ENCODE assay signal across 15 cellular contexts in the genomic region with DNA sequence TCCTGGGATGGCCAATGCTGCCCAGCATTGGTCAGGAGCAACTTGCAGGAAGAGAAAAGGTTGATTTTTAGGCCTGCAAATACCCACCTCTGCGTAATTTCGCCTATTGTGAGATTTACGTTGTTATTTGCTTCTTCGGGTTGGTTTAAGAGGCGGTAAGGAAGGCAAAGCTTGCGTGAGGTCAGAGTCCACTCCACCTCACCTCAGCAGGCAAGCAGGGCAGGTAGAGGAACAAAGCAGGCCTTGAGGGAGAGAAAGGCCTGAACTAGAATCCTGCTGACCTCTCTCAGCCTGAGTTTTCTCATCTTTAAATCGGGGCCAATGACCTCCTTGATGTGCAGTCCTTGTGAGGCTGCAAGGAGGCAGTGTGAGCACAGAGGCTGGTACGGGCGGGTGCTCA.
"Had no signal": no experiment of that assay in that cellular context is flagged by ENCODE, and none has a peak within 500 bp of the region (broad histone marks: within the 10 kb centered on the region; RNA-seq: fewer than 3 reads in every experiment).

No MANE protein-coding gene starts in this region.

- H3K27ac Mint-ChIP-seq: activated CD4-positive, alpha-beta memory T cell treated with anti-CD3 and anti-CD28 coated beads for 36 hours; stimulated activated naive CD8-positive, alpha-beta T cell treated with anti-CD3 and anti-CD28 coated beads, Interleukin-15, amount 100 ng/mL, for 72 hours had no signal

- H3K27me3 Mint-ChIP-seq: activated CD4-positive, alpha-beta memory T cell treated with anti-CD3 and anti-CD28 coated beads for 36 hours; activated CD4-positive, alpha-beta T cell treated with anti-CD3 and anti-CD28 coated beads for 36 hours had no signal

- H3K27ac ChIP-seq: body of pancreas, dorsolateral prefrontal cortex, epithelial cell of prostate, lower lobe of right lung, prostate gland, right atrium auricular region, suprapubic skin, upper lobe of left lung, WERI-Rb-1 had no signal

- H3K9me3 ChIP-seq: body of pancreas, lower lobe of right lung, prostate gland, right atrium auricular region, suprapubic skin, upper lobe of left lung had no signal

- H3K4me3 ChIP-seq: body of pancreas, dorsolateral prefrontal cortex, lower lobe of right lung, prostate gland, right atrium auricular region, suprapubic skin, upper lobe of left lung had no signal

- H3K36me3 Mint-ChIP-seq: activated CD4-positive, alpha-beta memory T cell treated with anti-CD3 and anti-CD28 coated beads for 36 hours had no signal

- DNase-seq: activated CD4-positive, alpha-beta memory T cell treated with anti-CD3 and anti-CD28 coated beads for 36 hours; activated T-cell treated with anti-CD3 and anti-CD28 coated beads for 4 hours; dorsolateral prefrontal cortex; foreskin fibroblast; stimulated activated naive CD8-positive, alpha-beta T cell treated with anti-CD3 and anti-CD28 coated beads, Interleukin-15, amount 100 ng/mL, for 72 hours; WERI-Rb-1 had no signal

- ATAC-seq: body of pancreas; stimulated activated naive CD8-positive, alpha-beta T cell treated with anti-CD3 and anti-CD28 coated beads, Interleukin-15, amount 100 ng/mL, for 72 hours had no signal

- H3K27me3 ChIP-seq: body of pancreas, right atrium auricular region, suprapubic skin, upper lobe of left lung had no signal

- H3K4me1 ChIP-seq: body of pancreas, lower lobe of right lung, prostate gland, right atrium auricular region, suprapubic skin had no signal

- H3K9me3 Mint-ChIP-seq: activated CD4-positive, alpha-beta memory T cell treated with anti-CD3 and anti-CD28 coated beads for 36 hours; nephron; stimulated activated naive CD8-positive, alpha-beta T cell treated with anti-CD3 and anti-CD28 coated beads, Interleukin-15, amount 100 ng/mL, for 72 hours had no signal

- H3K4me3 Mint-ChIP-seq: activated CD4-positive, alpha-beta memory T cell treated with anti-CD3 and anti-CD28 coated beads for 36 hours; activated CD4-positive, alpha-beta T cell treated with anti-CD3 and anti-CD28 coated beads for 36 hours; stimulated activated naive CD8-positive, alpha-beta T cell treated with anti-CD3 and anti-CD28 coated beads, Interleukin-15, amount 100 ng/mL, for 72 hours had no signal

- H3K36me3 ChIP-seq: lower lobe of right lung, prostate gland, right atrium auricular region, suprapubic skin, upper lobe of left lung, WERI-Rb-1 had no signal
